ENCODE assay signal across 8 cellular contexts in genomic region chr17:4945176-4945943, GRCh38. TPM values are rescaled to one million over a fixed set of nuclear protein-coding genes. Genes with fewer than 3 reads are reported as not detected.
DNase-seq lines count a peak whose midpoint lies in the region; ATAC-seq lines count a peak whose summit lies in the region.

No MANE protein-coding gene starts in this region.

- H3K9me3 ChIP-seq in aorta (ENCODE audit: control insufficient read depth, low read length), result no peaks in the 10 kb centered on the region

- no peaks in the 10 kb centered on the region for H3K4me1 ChIP-seq in aorta (ENCODE audit: control insufficient read depth in 1 of 2, insufficient read depth in 2 of 2, low read length in 2 of 2)

- no peaks in the 10 kb centered on the region for H3K36me3 ChIP-seq in aorta (ENCODE audit: control insufficient read depth in 1 of 2, insufficient read depth in 2 of 2, low read length in 1 of 2)

- H3K27ac ChIP-seq in aorta (ENCODE audit: low read depth in 1 of 2, low read length in 2 of 2), result peak overlapping the region; percentile 33 to 65

- DNase-seq in AG08396 (ENCODE audit: low spot score), result peak; percentile 92
- DNase-seq in GOT3 (lab: John Stamatoyannopoulos, UW), result peak; percentile 55
- DNase-seq in RPMI7951 (ENCODE audit: low read depth), result peak; percentile 93
- DNase-seq in activated gamma-delta T cell treated with anti-CD3 and anti-CD28 coated beads, Interleukin-2, amount 50 U/mL, for 16 hours (ENCODE audit: low read depth), result peak; percentile 76
- peak; percentile 86 for DNase-seq in Right ventricle myocardium inferior (ENCODE audit: missing footprints)
- DNase-seq in renal cortical epithelial cell (ENCODE audit: low read depth), result peak; percentile 79
- peak; percentile 90 to 93 for DNase-seq in aorta
- DNase-seq in NCI-H187 treated with DMSO at 0.1 percent for 48 hours (lab: John Stamatoyannopoulos, UW), result no peak

- intact Hi-C loops in Right ventricle myocardium inferior (cut with DNase I), result loop anchor here (5.0 kb wide), 1 partner anchor 42 kb away; the partner anchor contains the start of gene CAMTA2
- intact Hi-C loops in aorta (cut with DNase I), result loop anchor here in 1 of 2 donors (5.0 kb wide), 1 partner anchor 52 kb away; the partner anchor contains the start of genes INCA1 and KIF1C

- no peak overlapping the region for H3K4me3 ChIP-seq in aorta (ENCODE audit: low read length in 2 of 2)

- ATAC-seq in Right ventricle myocardium inferior (peak; percentile 24), aorta (ENCODE audit: low FRiP score) (peak; percentile 56)

- 27 to 36% methylated on average over 7 of the region's 7 CpGs for WGBS in aorta, 2 donors

- peaks cover 0 to 2% of the 10 kb centered on the region in 2 donors for H3K27me3 ChIP-seq in aorta (ENCODE audit: control insufficient read depth in 1 of 2, insufficient read depth in 2 of 2, low read length in 1 of 2)

RNA-seq across cellular contexts. Expression of gene PFN1, which starts 3.0 kb away (rescaled TPM):
- total RNA-seq in RPMI7951 (2014; rRNA removed; shearing (Covaris generic)), result 894 and 1,372 TPM in 2 replicates
- total RNA-seq in Right ventricle myocardium inferior, result 218 TPM
- total RNA-seq in renal cortical epithelial cell, result 549 and 701 TPM in 2 replicates
- total RNA-seq in aorta, result 100 to 1,000 TPM; 440 to 554 TPM
- polyA plus RNA-seq in aorta, result 100 to 1,000 TPM; 543 to 728 TPM

RNA-seq across cellular contexts. Expression of gene RNF167, which starts 5.3 kb away (rescaled TPM):
- total RNA-seq in RPMI7951 (2014; rRNA removed; shearing (Covaris generic)), result 24.0 and 25.2 TPM in 2 replicates
- total RNA-seq in Right ventricle myocardium inferior (91.8 TPM), renal cortical epithelial cell (16.1 and 43.6 TPM in 2 replicates), aorta (10 to 100 TPM; 45.6 to 51.8 TPM)
- polyA plus RNA-seq in aorta, result 10 to 100 TPM; 39.3 to 89.3 TPM

RNA-seq across cellular contexts. Expression of gene SLC25A11, which starts 5.5 kb away (rescaled TPM):
- total RNA-seq in RPMI7951 (2014; rRNA removed; shearing (Covaris generic)), result 45.3 and 71.5 TPM in 2 replicates
- total RNA-seq in Right ventricle myocardium inferior (199 TPM), renal cortical epithelial cell (40.1 and 56.2 TPM in 2 replicates), aorta (10 to 100 TPM; 28.3 to 29.5 TPM)
- 10 to 100 TPM; 31.8 to 41.6 TPM for polyA plus RNA-seq in aorta

RNA-seq across cellular contexts. Expression of gene ENO3, which starts 5.6 kb away (rescaled TPM):
- total RNA-seq in RPMI7951 (2014; rRNA removed; shearing (Covaris generic)), result 2.3 and 2.9 TPM in 2 replicates
- total RNA-seq in Right ventricle myocardium inferior, result 549 TPM
- 5.3 and 6.6 TPM in 2 replicates for total RNA-seq in renal cortical epithelial cell
- 1 to 10 TPM; 5.2 to 7.4 TPM for total RNA-seq in aorta
- polyA plus RNA-seq in aorta, result 10 to 100 TPM in 1 of 2 donors, 1 to 10 TPM in 1; 9.5 to 46.2 TPM

RNA-seq across cellular contexts. Expression of gene GP1BA, which starts 13.3 kb away (rescaled TPM):
- total RNA-seq in RPMI7951 (2014; rRNA removed; shearing (Covaris generic)), result not detected in 2 replicates
- total RNA-seq in Right ventricle myocardium inferior (not detected), renal cortical epithelial cell (not detected in 2 replicates), aorta (under 1 TPM in 1 of 2 donors, not detected in 1; 0.19 TPM)
- polyA plus RNA-seq in aorta, result under 1 TPM in 1 of 2 donors, not detected in 1; 0.08 TPM
